9 cellular contexts compared by ENCODE assay signal in genomic region chr15:64209680-64210334, GRCh38. TPM values are rescaled to one million over a fixed set of nuclear protein-coding genes. Genes with fewer than 3 reads are reported as not detected.
A peak's percentile ranks its signal among the peaks of the same experiment; 100 is the strongest.
DNase-seq lines count a peak whose midpoint lies in the region; ATAC-seq and TF ChIP-seq lines count a peak whose summit lies in the region.
"Had no signal": no experiment of that assay in that cellular context is flagged by ENCODE, and none has a peak within 500 bp of the region (broad histone marks: within the 10 kb centered on the region; RNA-seq: fewer than 3 reads in every experiment).

No MANE protein-coding gene starts in this region.

- H3K14ac ChIP-seq in neuronal stem cell (ENCODE audit: low read length) = no peak overlapping the region

- ATAC-seq in stimulated activated naive CD8-positive, alpha-beta T cell treated with anti-CD3 and anti-CD28 coated beads, Interleukin-15, amount 100 ng/mL, for 72 hours = peak; percentile 84
- ATAC-seq in stimulated activated naive CD8-positive, alpha-beta T cell treated with anti-CD3 and anti-CD28 coated beads, Interleukin-15, Interleukin-2, amounts not matched to agents 100 U/mL and 50 U/mL, for 24 hours = no peak
- ATAC-seq in body of pancreas = no peak
- no peak for ATAC-seq in HG03097 (IDR thresholded peaks at IDR 0.05; ENCODE audit: low FRiP score, unreplicated experiment)

- H3K27ac Mint-ChIP-seq in stimulated activated naive CD8-positive, alpha-beta T cell treated with anti-CD3 and anti-CD28 coated beads, Interleukin-15, amount 100 ng/mL, for 72 hours = no peak overlapping the region
- no peak overlapping the region for H3K27ac Mint-ChIP-seq in mesothelial cell of epicardium

- H2AK5ac ChIP-seq in neuronal stem cell (ENCODE audit: low read depth, low read length) = no peak overlapping the region

- H3K4me1 Mint-ChIP-seq in stimulated activated naive CD8-positive, alpha-beta T cell treated with anti-CD3 and anti-CD28 coated beads, Interleukin-15, amount 100 ng/mL, for 72 hours = peaks cover 13% of the 10 kb centered on the region
- H3K4me1 Mint-ChIP-seq in mesothelial cell of epicardium = peaks cover 1% of the 10 kb centered on the region

- no peaks in the 10 kb centered on the region for H3K27me3 Mint-ChIP-seq in stimulated activated naive CD8-positive, alpha-beta T cell treated with anti-CD3 and anti-CD28 coated beads, Interleukin-15, amount 100 ng/mL, for 72 hours
- no peaks in the 10 kb centered on the region for H3K27me3 Mint-ChIP-seq in mesothelial cell of epicardium (ENCODE audit: low read depth)

- H2BK120ac ChIP-seq in neuronal stem cell (ENCODE audit: low read depth, low read length) = no peak overlapping the region

- H3K27ac ChIP-seq in body of pancreas = no peak overlapping the region
- no peak overlapping the region for H3K27ac ChIP-seq in neuronal stem cell (replicated peaks; ENCODE audit: low read length)
- no peak overlapping the region for H3K27ac ChIP-seq in testis
- H3K27ac ChIP-seq: epithelial cell of prostate had no signal

- no peak overlapping the region for H2BK5ac ChIP-seq in neuronal stem cell (ENCODE audit: low read length)

- H3K18ac ChIP-seq in neuronal stem cell (ENCODE audit: low read length) = no peak overlapping the region

- no peak overlapping the region for H4K91ac ChIP-seq in neuronal stem cell (ENCODE audit: low read depth, low read length, poor library complexity)

- no peak overlapping the region for H3K23ac ChIP-seq in neuronal stem cell (ENCODE audit: low read depth, low read length, poor library complexity)

- H3K4me2 ChIP-seq in neuronal stem cell (ENCODE audit: insufficient read depth, low read length, poor library complexity, severe bottlenecking) = no peak overlapping the region

- no peak overlapping the region for H4K8ac ChIP-seq in neuronal stem cell (ENCODE audit: low read depth, low read length)

- H2BK12ac ChIP-seq in neuronal stem cell (ENCODE audit: low read length) = no peak overlapping the region

- H3K4me3 Mint-ChIP-seq in stimulated activated naive CD8-positive, alpha-beta T cell treated with anti-CD3 and anti-CD28 coated beads, Interleukin-15, amount 100 ng/mL, for 72 hours = no peak overlapping the region
- no peak overlapping the region for H3K4me3 Mint-ChIP-seq in mesothelial cell of epicardium

- H2BK15ac ChIP-seq in neuronal stem cell (ENCODE audit: low read length) = no peak overlapping the region

- H3K27me3 ChIP-seq in body of pancreas (no peaks in the 10 kb centered on the region), neuronal stem cell (ENCODE audit: control insufficient read depth in 3 of 3, insufficient read depth in 3 of 3, low read depth in 1 of 3, low read length in 3 of 3) (no peaks in the 10 kb centered on the region), testis (no peaks in the 10 kb centered on the region)

- intact Hi-C loops in body of pancreas (cut with DNase I) (no loop called here), testis (cut with DNase I; ENCODE audit: low total_unique reads) (no loop called here)

- H3K36me3 ChIP-seq in body of pancreas (replicated peaks in 1 of 2; ENCODE audit: insufficient read depth in 1 of 2, low read depth in 2 of 2) (peaks cover 0 to 6% of the 10 kb centered on the region in 2 donors), neuronal stem cell (replicated peaks in 1 of 2; ENCODE audit: control insufficient read depth in 2 of 2, insufficient read depth in 2 of 2, low read length in 2 of 2) (peaks cover 2 to 55% of the 10 kb centered on the region in 2 donors), testis (ENCODE audit: low read depth, missing control alignments) (no peaks in the 10 kb centered on the region)

- H3K9me3 Mint-ChIP-seq in stimulated activated naive CD8-positive, alpha-beta T cell treated with anti-CD3 and anti-CD28 coated beads, Interleukin-15, amount 100 ng/mL, for 72 hours = no peaks in the 10 kb centered on the region
- H3K9me3 Mint-ChIP-seq in mesothelial cell of epicardium = no peaks in the 10 kb centered on the region

- 35 to 42% methylated on average over 3 of the region's 3 CpGs for WGBS in body of pancreas, 2 donors
- WGBS in neuronal stem cell (ENCODE audit: extremely low coverage in 2 of 2, insufficient read length in 2 of 2, insufficient replicate concordance in 1 of 2), 2 donors = no CpG with 5 or more reads among the region's 3 CpGs
- 53 to 60% methylated on average over 3 of the region's 3 CpGs for WGBS in testis, 2 donors

- peaks cover 4% of the 10 kb centered on the region for H3K36me3 Mint-ChIP-seq in mesothelial cell of epicardium

- no peak overlapping the region for H3K9ac ChIP-seq in neuronal stem cell (ENCODE audit: low read depth, low read length, poor library complexity)

- no peak overlapping the region for H3K4me3 ChIP-seq in body of pancreas
- H3K4me3 ChIP-seq in neuronal stem cell (ENCODE audit: low read length in 2 of 2) = no peak overlapping the region
- H3K4me3 ChIP-seq in testis = no peak overlapping the region

- no peaks in the 10 kb centered on the region for H3K79me1 ChIP-seq in neuronal stem cell (ENCODE audit: low read depth, low read length)

- H2AFZ ChIP-seq in neuronal stem cell (ENCODE audit: low read length) = no peak overlapping the region

- no peaks in the 10 kb centered on the region for H3K4me1 ChIP-seq in body of pancreas
- peaks cover 0 to 2% of the 10 kb centered on the region in 2 donors for H3K4me1 ChIP-seq in neuronal stem cell (ENCODE audit: control insufficient read depth in 2 of 2, insufficient read depth in 1 of 2, low read depth in 1 of 2, low read length in 2 of 2)
- no peaks in the 10 kb centered on the region for H3K4me1 ChIP-seq in testis

- TF ChIP-seq POLR2A in body of pancreas (IDR thresholded peaks at IDR 0.05) (no peak), testis (IDR thresholded peaks at IDR 0.05) (no peak)

- H3K9me3 ChIP-seq in body of pancreas (no peaks in the 10 kb centered on the region), neuronal stem cell (replicated peaks in 1 of 2; ENCODE audit: control insufficient read depth in 2 of 2, insufficient read depth in 1 of 2, low read depth in 1 of 2, low read length in 2 of 2) (no peaks in the 10 kb centered on the region), testis (no peaks in the 10 kb centered on the region)

- TF ChIP-seq CTCF in body of pancreas (IDR thresholded peaks at IDR 0.05) (peak; percentile 23 to 65 (median 55)), mesothelial cell of epicardium (IDR thresholded peaks at IDR 0.05; ENCODE audit: unreplicated experiment) (peak; percentile 61), testis (IDR thresholded peaks at IDR 0.05) (peak in 1 of 3 experiments; percentile 35)

- H3K4ac ChIP-seq in neuronal stem cell (ENCODE audit: low read length) = no peak overlapping the region

- no peak for DNase-seq in stimulated activated naive CD8-positive, alpha-beta T cell treated with anti-CD3 and anti-CD28 coated beads, Interleukin-15, amount 100 ng/mL, for 72 hours
- no peak for DNase-seq in stimulated activated naive CD8-positive, alpha-beta T cell treated with anti-CD3 and anti-CD28 coated beads, Interleukin-15, Interleukin-2, amounts not matched to agents 100 U/mL and 50 U/mL, for 24 hours
- DNase-seq in NCI-H2081 (lab: John Stamatoyannopoulos, UW) (peak; percentile 47 to 53), body of pancreas (no peak), mesothelial cell of epicardium (ENCODE audit: low spot score in 2 of 2, unreplicated experiment in 2 of 2) (no peak), neuronal stem cell (ENCODE audit: low spot score) (no peak), testis (no peak)

RNA-seq across cellular contexts. Expression of gene PPIB, which starts 47.0 kb away (rescaled TPM):
- total RNA-seq in body of pancreas (1,000 to 10,000 TPM in 1 of 2 donors, 100 to 1,000 TPM in 1; 159 to 1,343 TPM), mesothelial cell of epicardium (422 to 430 TPM (median 425 TPM) in 3 replicates), testis (100 to 1,000 TPM; 202 to 302 TPM)
- 171 TPM for polyA plus RNA-seq in neuronal stem cell (2013, experiment 1 of 2)
- polyA plus RNA-seq in neuronal stem cell (2013, experiment 2 of 2) = 170 TPM
- 288 TPM for polyA plus RNA-seq in testis (ENCODE audit: insufficient read depth, low read depth, low replicate concordance)

RNA-seq across cellular contexts. Expression of gene SNX22, which starts 58.3 kb away (rescaled TPM):
- total RNA-seq in body of pancreas (under 1 TPM; under 0.01 to 0.78 TPM), mesothelial cell of epicardium (0.78 to 0.91 TPM (median 0.79 TPM) in 3 replicates), testis (1 to 10 TPM; 2.0 TPM)
- polyA plus RNA-seq in neuronal stem cell (2013, experiment 1 of 2) = 3.1 TPM
- polyA plus RNA-seq in neuronal stem cell (2013, experiment 2 of 2) = 3.0 TPM
- polyA plus RNA-seq in testis (ENCODE audit: insufficient read depth, low read depth, low replicate concordance) = 1.9 TPM

Comparison
In these comparisons a context has a peak if more than half of its experiments do, and no peak if none do; other contexts are left out.
1. DNase-seq: peak in NCI-H2081 (2 of 2); none in stimulated activated naive CD8-positive, alpha-beta T cell treated with anti-CD3 and anti-CD28 coated beads, Interleukin-15, amount 100 ng/mL, for 72 hours (0 of 2), stimulated activated naive CD8-positive, alpha-beta T cell treated with anti-CD3 and anti-CD28 coated beads, Interleukin-15, Interleukin-2, amounts not matched to agents 100 U/mL and 50 U/mL, for 24 hours (single experiment), body of pancreas (0 of 4), mesothelial cell of epicardium (0 of 2), neuronal stem cell (single experiment) and testis (single experiment).